29 cellular contexts compared by ENCODE assay signal in genomic region chrX:38985945-38986344, GRCh38.
"Had no signal": no experiment of that assay in that cellular context is flagged by ENCODE, and none has a peak within 500 bp of the region (broad histone marks: within the 10 kb centered on the region; RNA-seq: fewer than 3 reads in every experiment).

No MANE protein-coding gene starts in this region.

- FAIRE-seq: endometrium, frontal cortex had no signal

- DNase-seq: activated B cell treated with CpG ODN at 0.5 μM for 24 hours; activated CD4-positive, alpha-beta memory T cell treated with anti-CD3 and anti-CD28 coated beads for 36 hours; activated CD8-positive, alpha-beta memory T cell treated with anti-CD3 and anti-CD28 coated beads, Interleukin-2, amount 10 ng/mL, durations not matched to agents 7 days and 5 days; activated CD8-positive, alpha-beta memory T cell treated with anti-CD3 and anti-CD28 coated beads, Interleukin-2, amount 50 U/mL, for 4 hours; activated effector memory CD4-positive, alpha-beta T cell treated with anti-CD3 and anti-CD28 coated beads, Interleukin-2, amount 50 U/mL, for 16 hours; activated naive CD8-positive, alpha-beta T cell treated with anti-CD3 and anti-CD28 coated beads for 36 hours; activated naive CD8-positive, alpha-beta T cell treated with anti-CD3 and anti-CD28 coated beads, Interleukin-2, amount 50 U/mL, for 24 hours; activated T-cell treated with anti-CD3 and anti-CD28 coated beads, Interleukin-2, amount 50 U/mL, for 1 hour; adrenal gland; amygdala; aorta; cerebellar nuclear complex; colonic mucosa; effector CD8-positive, alpha-beta T cell; esophagus squamous epithelium; heart left ventricle had no signal

- H3K36me3 ChIP-seq: adrenal gland, breast epithelium, cardiac muscle cell, colonic mucosa, esophagus squamous epithelium, heart left ventricle, WERI-Rb-1 had no signal

- H3K27ac ChIP-seq: adrenal gland, breast epithelium, cardiac muscle cell, colonic mucosa, epithelial cell of prostate, esophagus squamous epithelium, heart left ventricle had no signal

- H3K27me3 ChIP-seq: cardiac muscle cell, colonic mucosa, esophagus squamous epithelium, heart left ventricle had no signal

- H3K36me3 Mint-ChIP-seq: activated CD4-positive, alpha-beta memory T cell treated with anti-CD3 and anti-CD28 coated beads for 36 hours; activated CD8-positive, alpha-beta memory T cell treated with anti-CD3 and anti-CD28 coated beads, Interleukin-2, amount 10 ng/mL, durations not matched to agents 7 days and 5 days; activated naive CD4-positive, alpha-beta T cell treated with anti-CD3 and anti-CD28 coated beads, Interleukin-2, amount 50 U/mL, for 24 hours; activated naive CD8-positive, alpha-beta T cell treated with anti-CD3 and anti-CD28 coated beads for 36 hours; brain had no signal

- H3K4me1 Mint-ChIP-seq: activated B cell treated with CpG ODN at 0.5 μM for 24 hours; activated CD8-positive, alpha-beta memory T cell treated with anti-CD3 and anti-CD28 coated beads, Interleukin-2, amount 10 ng/mL, durations not matched to agents 7 days and 5 days had no signal

- H3K27me3 Mint-ChIP-seq: activated B cell treated with CpG ODN at 0.5 μM for 24 hours; activated CD4-positive, alpha-beta memory T cell treated with anti-CD3 and anti-CD28 coated beads for 36 hours; activated CD8-positive, alpha-beta memory T cell treated with anti-CD3 and anti-CD28 coated beads, Interleukin-2, amount 10 ng/mL, durations not matched to agents 7 days and 5 days; activated naive CD4-positive, alpha-beta T cell treated with anti-CD3 and anti-CD28 coated beads, Interleukin-2, amount 50 U/mL, for 24 hours; activated naive CD8-positive, alpha-beta T cell treated with anti-CD3 and anti-CD28 coated beads for 36 hours; activated naive CD8-positive, alpha-beta T cell treated with anti-CD3 and anti-CD28 coated beads, Interleukin-2, amount 50 U/mL, for 24 hours; brain had no signal

- H3K4me3 Mint-ChIP-seq: activated B cell treated with CpG ODN at 0.5 μM for 24 hours; activated CD4-positive, alpha-beta memory T cell treated with anti-CD3 and anti-CD28 coated beads for 36 hours; activated CD8-positive, alpha-beta memory T cell treated with anti-CD3 and anti-CD28 coated beads, Interleukin-2, amount 10 ng/mL, durations not matched to agents 7 days and 5 days; activated CD8-positive, alpha-beta T cell treated with anti-CD3 and anti-CD28 coated beads, Interleukin-2, amount 10 ng/mL, durations not matched to agents 7 days and 5 days; activated naive CD4-positive, alpha-beta T cell treated with anti-CD3 and anti-CD28 coated beads for 36 hours; activated naive CD4-positive, alpha-beta T cell treated with anti-CD3 and anti-CD28 coated beads, Interleukin-2, amount 50 U/mL, for 24 hours; activated naive CD8-positive, alpha-beta T cell treated with anti-CD3 and anti-CD28 coated beads for 36 hours; activated naive CD8-positive, alpha-beta T cell treated with anti-CD3 and anti-CD28 coated beads, Interleukin-2, amount 50 U/mL, for 24 hours; activated T-helper 1 cell treated with anti-CD3 and anti-CD28 coated beads, Interleukin-12 subunit alpha, Interleukin-12 subunit beta, Interleukin-2, Interleukin-4 antibody, amounts not matched to agents 30 ng/mL and 10 ng/mL and 1 ng/mL, durations not matched to agents 14 hours and 24 hours and 36 hours; brain had no signal

- H3K4me3 ChIP-seq: adrenal gland, breast epithelium, cardiac muscle cell, colonic mucosa, esophagus squamous epithelium, heart left ventricle had no signal

- H3K4me1 ChIP-seq: adrenal gland, breast epithelium, colonic mucosa, esophagus squamous epithelium, heart left ventricle had no signal

- H3K9me3 Mint-ChIP-seq: activated B cell treated with CpG ODN at 0.5 μM for 24 hours; activated CD4-positive, alpha-beta memory T cell treated with anti-CD3 and anti-CD28 coated beads for 36 hours; activated naive CD4-positive, alpha-beta T cell treated with anti-CD3 and anti-CD28 coated beads for 36 hours; activated naive CD4-positive, alpha-beta T cell treated with anti-CD3 and anti-CD28 coated beads, Interleukin-2, amount 50 U/mL, for 24 hours; activated naive CD8-positive, alpha-beta T cell treated with anti-CD3 and anti-CD28 coated beads for 36 hours; activated naive CD8-positive, alpha-beta T cell treated with anti-CD3 and anti-CD28 coated beads, Interleukin-2, amount 50 U/mL, for 24 hours; activated T-helper 1 cell treated with anti-CD3 and anti-CD28 coated beads, Interleukin-12 subunit alpha, Interleukin-12 subunit beta, Interleukin-2, Interleukin-4 antibody, amounts not matched to agents 30 ng/mL and 10 ng/mL and 1 ng/mL, durations not matched to agents 14 hours and 24 hours and 36 hours; activated T-helper 2 cell treated with anti-CD3 and anti-CD28 coated beads, Interferon-gamma antibody, Interleukin-2, Interleukin-4, amounts not matched to agents 10 μg/mL and 5 μg/mL and 100 μg/mL, durations not matched to agents 14 hours and 24 hours and 36 hours had no signal

- H3K27ac Mint-ChIP-seq: activated B cell treated with CpG ODN at 0.5 μM for 24 hours; activated CD4-positive, alpha-beta memory T cell treated with anti-CD3 and anti-CD28 coated beads for 36 hours; activated CD8-positive, alpha-beta memory T cell treated with anti-CD3 and anti-CD28 coated beads, Interleukin-2, amount 10 ng/mL, durations not matched to agents 7 days and 5 days; activated CD8-positive, alpha-beta T cell treated with anti-CD3 and anti-CD28 coated beads, Interleukin-2, amount 10 ng/mL, durations not matched to agents 7 days and 5 days; activated naive CD4-positive, alpha-beta T cell treated with anti-CD3 and anti-CD28 coated beads for 36 hours; activated naive CD4-positive, alpha-beta T cell treated with anti-CD3 and anti-CD28 coated beads, Interleukin-2, amount 50 U/mL, for 24 hours; activated naive CD8-positive, alpha-beta T cell treated with anti-CD3 and anti-CD28 coated beads for 36 hours; activated naive CD8-positive, alpha-beta T cell treated with anti-CD3 and anti-CD28 coated beads, Interleukin-2, amount 50 U/mL, for 24 hours; activated T-helper 1 cell treated with anti-CD3 and anti-CD28 coated beads, Interleukin-12 subunit alpha, Interleukin-12 subunit beta, Interleukin-2, Interleukin-4 antibody, amounts not matched to agents 30 ng/mL and 10 ng/mL and 1 ng/mL, durations not matched to agents 14 hours and 24 hours and 36 hours; activated T-helper 2 cell treated with anti-CD3 and anti-CD28 coated beads, Interferon-gamma antibody, Interleukin-2, Interleukin-4, amounts not matched to agents 10 μg/mL and 5 μg/mL and 100 μg/mL, durations not matched to agents 14 hours and 24 hours and 36 hours had no signal

- ATAC-seq: activated CD4-positive, CD25-positive, alpha-beta regulatory T cell treated with anti-CD3 and anti-CD28 coated beads, Interleukin-2, amount 50 U/mL, for 24 hours; activated CD8-positive, alpha-beta memory T cell treated with anti-CD3 and anti-CD28 coated beads, Interleukin-2, amount 10 ng/mL, durations not matched to agents 7 days and 5 days; heart left ventricle had no signal

- H3K9me3 ChIP-seq: adrenal gland, breast epithelium, colonic mucosa, esophagus squamous epithelium, heart left ventricle had no signal
